In the genomic region with DNA sequence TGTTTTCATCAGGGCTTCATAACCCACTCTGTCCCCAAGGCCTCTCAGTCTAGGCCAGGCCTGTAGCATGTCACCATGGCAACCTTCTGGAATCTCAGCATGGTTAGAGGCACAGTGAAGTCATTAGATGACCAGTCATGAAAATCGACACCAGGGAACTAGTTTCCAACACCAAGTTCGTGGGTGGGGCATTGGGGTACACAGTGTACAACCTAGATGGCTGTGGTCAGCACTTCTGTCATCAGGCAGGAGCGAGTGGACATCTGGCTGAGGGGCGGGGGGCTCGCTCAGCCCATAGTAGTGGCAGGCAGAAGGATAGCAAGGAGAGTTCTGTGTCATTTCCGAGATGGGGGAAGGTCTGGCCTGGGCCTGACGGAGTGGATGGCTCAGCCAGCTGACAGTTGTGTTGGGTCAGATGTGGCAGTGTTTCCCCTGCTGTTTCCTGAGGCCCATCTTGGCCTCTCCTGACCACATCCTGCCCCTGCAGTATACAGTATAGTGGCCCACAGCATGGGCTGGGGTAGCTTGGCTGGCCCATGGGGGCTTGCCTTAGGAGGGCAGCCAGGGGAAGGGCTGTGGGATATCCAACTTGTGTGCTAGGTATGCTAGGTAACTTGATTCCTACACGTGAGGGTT, we compare ENCODE assay signal across 11 cellular contexts.
A peak's percentile ranks its signal among the peaks of the same experiment; 100 is the strongest.
DNase-seq lines count a peak whose midpoint lies in the region; ATAC-seq and TF ChIP-seq lines count a peak whose summit lies in the region.
"Had no signal": no experiment of that assay in that cellular context is flagged by ENCODE, and none has a peak within 500 bp of the region (broad histone marks: within the 10 kb centered on the region; RNA-seq: fewer than 3 reads in every experiment).

No MANE protein-coding gene starts in this region.

- peak overlapping the region in 6 of 11 experiments; percentile 7 to 52 (median 31); a peak in 8 of 22 replicates for H3K27ac ChIP-seq in BLaER1 treated with 17β-estradiol and CSF1 and Interleukin-3, amounts not matched to agents 10 nM and 100 nM
- H3K27ac ChIP-seq in HL-60 (replicated peaks) = peak overlapping the region; percentile 71
- H3K27ac ChIP-seq: foreskin keratinocyte, SK-N-MC had no signal

- peaks cover 20 to 47% (median 35%) of the 10 kb centered on the region in 10 experiments for H3K4me1 ChIP-seq in BLaER1 treated with 17β-estradiol and CSF1 and Interleukin-3, amounts not matched to agents 10 nM and 100 nM
- H3K4me1 ChIP-seq: foreskin keratinocyte had no signal

- H3K9ac ChIP-seq in BLaER1 treated with 17β-estradiol and CSF1 and Interleukin-3, amounts not matched to agents 10 nM and 100 nM = no peak overlapping the region

- in situ Hi-C loops in astrocyte of the spinal cord (cut with HindIII; ENCODE audit: low sequenced_read_pairs) = loop anchor here (25.0 kb wide), 1 partner anchor 192 kb away; no protein-coding TSS in a partner anchor

- peak in 1 of 2 experiments; percentile 48 for DNase-seq in HL-60 (ENCODE audit: low read depth in 1 of 2, low spot score in 1 of 2)
- DNase-seq in astrocyte of the spinal cord (ENCODE audit: low read depth, low spot score) = peak; percentile 78
- peak; percentile 9 for DNase-seq in mucosa of gallbladder (ENCODE audit: low spot score)
- DNase-seq in NCI-H526 treated with DMSO at 0.1 percent for 48 hours (lab: John Stamatoyannopoulos, UW) = no peak
- DNase-seq: activated effector memory CD4-positive, alpha-beta T cell treated with Interleukin-2 at 50 U/mL for 16 hours; foreskin keratinocyte had no signal

- ATAC-seq in HG03045 (IDR thresholded peaks at IDR 0.05; ENCODE audit: unreplicated experiment) (no peak), GM18858 (IDR thresholded peaks at IDR 0.05; ENCODE audit: unreplicated experiment) (no peak), GM21390 (IDR thresholded peaks at IDR 0.05; ENCODE audit: unreplicated experiment) (no peak)
- ATAC-seq: foreskin keratinocyte had no signal

- no peak overlapping the region for H3K4me3 ChIP-seq in BLaER1 treated with 17β-estradiol and CSF1 and Interleukin-3, amounts not matched to agents 10 nM and 100 nM
- H3K4me3 ChIP-seq in HL-60 (replicated peaks; ENCODE audit: insufficient read depth, low read length) = no peak overlapping the region
- H3K4me3 ChIP-seq in astrocyte of the spinal cord (ENCODE audit: low read depth, low read length) = no peak overlapping the region
- H3K4me3 ChIP-seq: SK-N-MC had no signal

- H3K4me2 ChIP-seq in BLaER1 treated with 17β-estradiol and CSF1 and Interleukin-3, amounts not matched to agents 10 nM and 100 nM = peak overlapping the region; percentile 46 to 74 (median 64)

- no peaks in the 10 kb centered on the region for H3K9me3 ChIP-seq in BLaER1 treated with 17β-estradiol and CSF1 and Interleukin-3, amounts not matched to agents 10 nM and 100 nM (replicated peaks in 1 of 11)

- no peaks in the 10 kb centered on the region for H3K36me3 ChIP-seq in BLaER1 treated with 17β-estradiol and CSF1 and Interleukin-3, amounts not matched to agents 10 nM and 100 nM

- H3K27me3 ChIP-seq in BLaER1 treated with 17β-estradiol and CSF1 and Interleukin-3, amounts not matched to agents 10 nM and 100 nM = no peaks in the 10 kb centered on the region
- H3K27me3 ChIP-seq in HL-60 (ENCODE audit: insufficient read depth, poor library complexity, severe bottlenecking) = no peaks in the 10 kb centered on the region
- H3K27me3 ChIP-seq: foreskin keratinocyte had no signal

- H4K20me1 ChIP-seq in BLaER1 treated with 17β-estradiol and CSF1 and Interleukin-3, amounts not matched to agents 10 nM and 100 nM = no peaks in the 10 kb centered on the region

- TF ChIP-seq CTCF in HL-60 (IDR thresholded peaks at IDR 0.05; ENCODE audit: insufficient read depth, low read length) (no peak), astrocyte of the spinal cord (IDR thresholded peaks at IDR 0.05; ENCODE audit: low read depth, low read length) (no peak)
